11 cellular contexts compared by ENCODE assay signal in the genomic region with DNA sequence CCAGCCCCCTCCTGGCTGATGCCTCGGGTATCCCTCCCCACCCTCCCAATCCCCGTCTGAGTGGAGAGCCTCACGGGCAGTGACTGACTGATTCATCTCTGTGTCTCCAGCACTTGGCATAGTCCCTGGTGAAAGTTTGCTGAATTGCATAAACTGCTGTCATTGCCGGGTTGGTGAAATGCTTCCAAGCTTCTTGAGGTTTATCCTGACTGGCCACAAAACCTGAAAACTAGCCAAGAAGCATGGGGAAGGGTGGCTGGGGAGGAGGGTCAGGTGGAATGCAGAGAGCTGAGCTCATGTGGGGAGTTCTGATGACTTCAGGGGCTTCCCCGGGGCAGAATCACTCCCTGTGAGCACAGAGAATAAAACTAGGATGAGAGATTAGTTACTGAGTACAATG. TPM values are rescaled to one million over a fixed set of nuclear protein-coding genes. Genes with fewer than 3 reads are reported as not detected.
DNase-seq lines count a peak whose midpoint lies in the region; ATAC-seq, FAIRE-seq and TF ChIP-seq lines count a peak whose summit lies in the region.
"Had no signal": no experiment of that assay in that cellular context is flagged by ENCODE, and none has a peak within 500 bp of the region (broad histone marks: within the 10 kb centered on the region; RNA-seq: fewer than 3 reads in every experiment).

No MANE protein-coding gene starts in this region.

- H3K27me3 ChIP-seq in rectal smooth muscle tissue (ENCODE audit: control insufficient read depth, insufficient read depth, low read length): no peaks in the 10 kb centered on the region
- H3K27me3 ChIP-seq in endodermal cell (ENCODE audit: control insufficient read depth, insufficient read depth, low read length, poor library complexity, severe bottlenecking): no peaks in the 10 kb centered on the region

- no peak overlapping the region for H3K4me3 ChIP-seq in rectal smooth muscle tissue (ENCODE audit: low read length)
- no peak overlapping the region for H3K4me3 ChIP-seq in endodermal cell (ENCODE audit: low read length)

- no peak overlapping the region for H3K27ac Mint-ChIP-seq in endodermal cell

- DNase-seq in ELR (ENCODE audit: low read depth): peak; percentile 93
- peak; percentile 95 for DNase-seq in amniotic epithelial cell (ENCODE audit: low read depth)
- peak; percentile 98 for DNase-seq in glomerular visceral epithelial cell (ENCODE audit: extremely low spot score)
- DNase-seq in GM12891 (ENCODE audit: insufficient read length, low spot score): no peak
- DNase-seq in endodermal cell: no peak
- DNase-seq in islet precursor cell: no peak
- DNase-seq: DMS79 treated with DMSO at 0.1 percent for 48 hours, hippocampal formation, OCI-M1 had no signal

- H3K4me3 Mint-ChIP-seq in endodermal cell: no peak overlapping the region

- H3K36me3 ChIP-seq in rectal smooth muscle tissue (ENCODE audit: control insufficient read depth, insufficient read depth, low read length) (no peaks in the 10 kb centered on the region), endodermal cell (ENCODE audit: control insufficient read depth, insufficient read depth, low read length) (no peaks in the 10 kb centered on the region)

- no peaks in the 10 kb centered on the region for H3K9me3 Mint-ChIP-seq in endodermal cell

- no peak overlapping the region for H3K9ac ChIP-seq in rectal smooth muscle tissue (ENCODE audit: low read length)
- no peak overlapping the region for H3K9ac ChIP-seq in endodermal cell (ENCODE audit: extremely low read depth, low read length, poor library complexity, severe bottlenecking)

- H3K27ac ChIP-seq in rectal smooth muscle tissue (ENCODE audit: low read depth, low read length) (peak overlapping the region; percentile 79), endodermal cell (ENCODE audit: low read depth, low read length) (no peak overlapping the region)

- no peak for FAIRE-seq in GM12891 (lab: Jason Lieb, UNC)

- no peaks in the 10 kb centered on the region for H3K36me3 Mint-ChIP-seq in endodermal cell (ENCODE audit: low read depth)

- no peak for TF ChIP-seq POLR2A in GM12891 (IDR thresholded peaks at IDR 0.05; ENCODE audit: low read depth, low read length)

- no peak for TF ChIP-seq CTCF in endodermal cell (conservative IDR thresholded peaks at IDR 0.05)

- no peak for ATAC-seq in HG02798 (IDR thresholded peaks at IDR 0.05; ENCODE audit: poor library complexity, unreplicated experiment)

- no peaks in the 10 kb centered on the region for H3K9me3 ChIP-seq in endodermal cell (ENCODE audit: control insufficient read depth, low read length)

- H3K4me1 Mint-ChIP-seq in endodermal cell: peaks cover 13% of the 10 kb centered on the region

- 86 to 87% methylated on average over 4 to 5 of the region's 5 CpGs for WGBS in endodermal cell (ENCODE audit: insufficient coverage in 1 of 2, insufficient read length in 1 of 2), 2 experiments

- H3K27me3 Mint-ChIP-seq in endodermal cell (ENCODE audit: insufficient read depth): peaks cover 3% of the 10 kb centered on the region

- H3K4me1 ChIP-seq in rectal smooth muscle tissue (ENCODE audit: control insufficient read depth, insufficient read depth, low read length) (peaks cover 23% of the 10 kb centered on the region), endodermal cell (ENCODE audit: control insufficient read depth, insufficient read depth, low read length) (no peaks in the 10 kb centered on the region)

TF ChIP-seq in GM12891, 5 proteins besides CTCF, POLR2A, EP300 and RAD21:
- TF ChIP-seq POU2F2 (IDR thresholded peaks at IDR 0.05; ENCODE audit: low read depth, low read length) (no peak), POLR2AphosphoS5 (IDR thresholded peaks at IDR 0.05; ENCODE audit: low read depth, low read length) (no peak)

RNA-seq across cellular contexts. Expression of gene GGTA1, which starts 56.9 kb away (rescaled TPM):
- 0.21 TPM for polyA plus RNA-seq in GM12891 (2012; ENCODE audit: low read depth, missing spikeins)
- total RNA-seq in endodermal cell: not detected
- not detected for polyA plus RNA-seq in endodermal cell (2013, experiment 1 of 2)
- not detected for polyA plus RNA-seq in endodermal cell (2013, experiment 2 of 2)

Comparison
In these comparisons a context has a peak if more than half of its experiments do, and no peak if none do; other contexts are left out.
1. DNase-seq: peak in ELR (single experiment), amniotic epithelial cell (single experiment) and glomerular visceral epithelial cell (single experiment); none in GM12891 (single experiment), endodermal cell (single experiment) and islet precursor cell (single experiment).